7 cellular contexts compared by ENCODE assay signal in the genomic region with DNA sequence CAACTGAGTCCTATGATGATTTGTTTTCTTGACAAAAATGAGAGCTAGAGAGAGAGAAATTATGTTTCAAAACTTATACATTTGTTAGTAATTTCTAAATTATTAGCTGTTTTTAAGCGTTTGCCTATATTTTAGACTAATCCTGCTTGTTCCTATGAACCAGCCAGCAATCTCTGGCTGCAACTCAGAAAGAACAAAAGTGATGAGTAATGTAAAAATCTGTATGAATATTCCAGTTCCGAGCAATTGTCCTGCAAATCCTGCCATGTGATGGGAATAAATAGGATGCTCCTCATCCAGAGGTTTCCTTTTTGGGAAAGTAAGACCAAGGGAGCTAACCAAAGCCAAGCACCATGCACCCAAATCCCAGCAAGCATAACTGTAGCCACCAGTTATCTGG.
"Had no signal": no experiment of that assay in that cellular context is flagged by ENCODE, and none has a peak within 500 bp of the region (broad histone marks: within the 10 kb centered on the region; RNA-seq: fewer than 3 reads in every experiment).

No MANE protein-coding gene starts in this region.

- DNase-seq: KBM-7, KG1 had no signal

- H3K4me3 ChIP-seq: K562 had no signal

- H3K27me3 Mint-ChIP-seq: IgD-negative memory B cell had no signal

- H3K27ac ChIP-seq: HL-60, KMS-11 had no signal

- H3K4me2 ChIP-seq: KMS-11 had no signal

- H3K27ac Mint-ChIP-seq: IgD-negative memory B cell had no signal

- ATAC-seq: K562 had no signal

- H3K9ac ChIP-seq: KMS-11 had no signal

- FAIRE-seq: HTR-8/SVneo, K562 had no signal

- H3K4me3 Mint-ChIP-seq: IgD-negative memory B cell had no signal

- H3K36me3 Mint-ChIP-seq: IgD-negative memory B cell had no signal
